Comparison of ENCODE assay signal across 21 cellular contexts in genomic region chr12:43858096-43858495, GRCh38.
"Had no signal": no experiment of that assay in that cellular context is flagged by ENCODE, and none has a peak within 500 bp of the region (broad histone marks: within the 10 kb centered on the region; RNA-seq: fewer than 3 reads in every experiment).

No MANE protein-coding gene starts in this region.

- H3K4me1 Mint-ChIP-seq: T-cell had no signal

- H3K27me3 ChIP-seq: body of pancreas, gastrocnemius medialis, ovary, sigmoid colon, upper lobe of left lung had no signal

- H3K27ac ChIP-seq: body of pancreas, gastrocnemius medialis, ovary, sigmoid colon, thoracic aorta, upper lobe of left lung had no signal

- H3K4me3 ChIP-seq: body of pancreas, gastrocnemius medialis, mucosa of descending colon, ovary, sigmoid colon, thoracic aorta, upper lobe of left lung had no signal

- DNase-seq: activated CD4-positive, alpha-beta T cell treated with anti-CD3 and anti-CD28 coated beads for 48 hours; activated CD4-positive, CD25-positive, alpha-beta regulatory T cell; activated CD8-positive, alpha-beta T cell treated with anti-CD3 and anti-CD28 coated beads, Interleukin-2, amount 10 ng/mL, durations not matched to agents 7 days and 5 days; activated naive CD4-positive, alpha-beta T cell treated with anti-CD3 and anti-CD28 coated beads for 36 hours; activated T-cell treated with anti-CD3 and anti-CD28 coated beads, Interleukin-2, amount 50 U/mL, for 24 hours; central memory CD4-positive, alpha-beta T cell; cortex of kidney; erythroblast; gastrocnemius medialis; head of caudate nucleus; mesenchymal stem cell; mucosa of descending colon; naive thymus-derived CD4-positive, alpha-beta T cell; ovary; sigmoid colon; stimulated activated CD4-positive, alpha-beta T cell treated with anti-CD3 and anti-CD28 coated beads, Interleukin-4, amount 100 ng/mL, for 24 hours; T-cell; upper lobe of left lung had no signal

- H3K27me3 Mint-ChIP-seq: activated T-cell treated with anti-CD3 and anti-CD28 coated beads, Interleukin-2, amount 50 U/mL, for 24 hours; naive thymus-derived CD4-positive, alpha-beta T cell; stimulated activated memory B cell treated with anti-CD40 and anti-IgM and Interleukin-4, amounts not matched to agents 10 μg/mL and 1 μg/mL and 100 μg/mL, for 72 hours; T-cell had no signal

- H3K27ac Mint-ChIP-seq: activated CD8-positive, alpha-beta T cell treated with anti-CD3 and anti-CD28 coated beads, Interleukin-2, amount 10 ng/mL, durations not matched to agents 7 days and 5 days; activated naive CD4-positive, alpha-beta T cell treated with anti-CD3 and anti-CD28 coated beads for 36 hours; activated T-cell treated with anti-CD3 and anti-CD28 coated beads, Interleukin-2, amount 50 U/mL, for 24 hours; stimulated activated memory B cell treated with anti-CD40 and anti-IgM and Interleukin-4, amounts not matched to agents 10 μg/mL and 1 μg/mL and 100 μg/mL, for 72 hours; T-cell had no signal

- H3K36me3 ChIP-seq: gastrocnemius medialis, ovary, sigmoid colon, thoracic aorta, upper lobe of left lung had no signal

- H3K9me3 Mint-ChIP-seq: activated naive CD4-positive, alpha-beta T cell treated with anti-CD3 and anti-CD28 coated beads for 36 hours; activated T-cell treated with anti-CD3 and anti-CD28 coated beads, Interleukin-2, amount 50 U/mL, for 24 hours; naive thymus-derived CD4-positive, alpha-beta T cell; stimulated activated memory B cell treated with anti-CD40 and anti-IgM and Interleukin-4, amounts not matched to agents 10 μg/mL and 1 μg/mL and 100 μg/mL, for 72 hours; T-cell had no signal

- ATAC-seq: activated CD8-positive, alpha-beta T cell treated with anti-CD3 and anti-CD28 coated beads, Interleukin-2, amount 10 ng/mL, durations not matched to agents 7 days and 5 days; body of pancreas; gastrocnemius medialis; mucosa of descending colon; naive thymus-derived CD4-positive, alpha-beta T cell; stimulated activated memory B cell treated with anti-CD40 and anti-IgM and Interleukin-4, amounts not matched to agents 10 μg/mL and 1 μg/mL and 100 μg/mL, for 72 hours; T-cell had no signal

- H3K4me1 ChIP-seq: body of pancreas, gastrocnemius medialis, sigmoid colon, upper lobe of left lung had no signal

- H3K4me3 Mint-ChIP-seq: activated CD8-positive, alpha-beta T cell treated with anti-CD3 and anti-CD28 coated beads, Interleukin-2, amount 10 ng/mL, durations not matched to agents 7 days and 5 days; activated naive CD4-positive, alpha-beta T cell treated with anti-CD3 and anti-CD28 coated beads for 36 hours; activated T-cell treated with anti-CD3 and anti-CD28 coated beads, Interleukin-2, amount 50 U/mL, for 24 hours; naive thymus-derived CD4-positive, alpha-beta T cell; stimulated activated memory B cell treated with anti-CD40 and anti-IgM and Interleukin-4, amounts not matched to agents 10 μg/mL and 1 μg/mL and 100 μg/mL, for 72 hours; T-cell had no signal

- H3K9me3 ChIP-seq: body of pancreas, gastrocnemius medialis, mucosa of descending colon, ovary, sigmoid colon, thoracic aorta, upper lobe of left lung had no signal
